Comparison of ENCODE assay signal across 15 cellular contexts in genomic region chr5:15966066-15966640, GRCh38.
"Had no signal": no experiment of that assay in that cellular context is flagged by ENCODE, and none has a peak within 500 bp of the region (broad histone marks: within the 10 kb centered on the region; RNA-seq: fewer than 3 reads in every experiment).

No MANE protein-coding gene starts in this region.

- H3K9me3 Mint-ChIP-seq: activated CD4-positive, alpha-beta memory T cell treated with anti-CD3 and anti-CD28 coated beads, Interleukin-2, amount 10 ng/mL, durations not matched to agents 7 days and 5 days; activated naive CD8-positive, alpha-beta T cell treated with anti-CD3 and anti-CD28 coated beads, Interleukin-2, amount 50 U/mL, for 24 hours; stimulated activated memory B cell treated with anti-CD40 and anti-IgM and Interleukin-4, amounts not matched to agents 10 μg/mL and 1 μg/mL and 100 μg/mL, for 72 hours had no signal

- H3K27me3 Mint-ChIP-seq: activated CD4-positive, alpha-beta memory T cell treated with anti-CD3 and anti-CD28 coated beads, Interleukin-2, amount 10 ng/mL, durations not matched to agents 7 days and 5 days; activated naive CD8-positive, alpha-beta T cell treated with anti-CD3 and anti-CD28 coated beads, Interleukin-2, amount 50 U/mL, for 24 hours; central memory CD8-positive, alpha-beta T cell; dendritic cell treated with granulocyte-macrophage colony-stimulating factor and Interleukin-4, amounts not matched to agents 40 ng/mL and 50 ng/mL, for 4 days; effector memory CD8-positive, alpha-beta T cell; naive thymus-derived CD8-positive, alpha-beta T cell; stimulated activated memory B cell treated with anti-CD40 and anti-IgM and Interleukin-4, amounts not matched to agents 10 μg/mL and 1 μg/mL and 100 μg/mL, for 72 hours had no signal

- H3K36me3 Mint-ChIP-seq: naive thymus-derived CD8-positive, alpha-beta T cell; stimulated activated memory B cell treated with anti-CD40 and anti-IgM and Interleukin-4, amounts not matched to agents 10 μg/mL and 1 μg/mL and 100 μg/mL, for 72 hours had no signal

- DNase-seq: activated CD4-positive, alpha-beta memory T cell treated with anti-CD3 and anti-CD28 coated beads, Interleukin-2, amount 10 ng/mL, durations not matched to agents 7 days and 5 days; activated naive CD4-positive, alpha-beta T cell; activated naive CD8-positive, alpha-beta T cell treated with anti-CD3 and anti-CD28 coated beads, Interleukin-2, amount 50 U/mL, for 24 hours; effector memory CD8-positive, alpha-beta T cell; naive thymus-derived CD8-positive, alpha-beta T cell; spleen; stimulated activated CD4-positive, alpha-beta T cell treated with anti-CD3 and anti-CD28 coated beads, Interleukin-1b, Interleukin-23, amount 100 ng/mL, for 48 hours; T1000; tibial artery; uterus had no signal

- ATAC-seq: activated naive CD8-positive, alpha-beta T cell treated with anti-CD3 and anti-CD28 coated beads, Interleukin-2, amount 50 U/mL, for 24 hours; effector memory CD8-positive, alpha-beta T cell; naive thymus-derived CD8-positive, alpha-beta T cell; stimulated activated memory B cell treated with anti-CD40 and anti-IgM and Interleukin-4, amounts not matched to agents 10 μg/mL and 1 μg/mL and 100 μg/mL, for 72 hours had no signal

- H3K4me3 Mint-ChIP-seq: activated CD4-positive, alpha-beta memory T cell treated with anti-CD3 and anti-CD28 coated beads, Interleukin-2, amount 10 ng/mL, durations not matched to agents 7 days and 5 days; activated naive CD8-positive, alpha-beta T cell treated with anti-CD3 and anti-CD28 coated beads, Interleukin-2, amount 50 U/mL, for 24 hours; activated T-helper 1 cell treated with anti-CD3 and anti-CD28 coated beads, Interleukin-12 subunit alpha, Interleukin-12 subunit beta, Interleukin-2, Interleukin-4 antibody, amounts not matched to agents 30 ng/mL and 10 ng/mL and 1 ng/mL, durations not matched to agents 14 hours and 24 hours and 36 hours; central memory CD8-positive, alpha-beta T cell; dendritic cell treated with granulocyte-macrophage colony-stimulating factor and Interleukin-4, amounts not matched to agents 40 ng/mL and 50 ng/mL, for 4 days; effector memory CD8-positive, alpha-beta T cell; naive thymus-derived CD8-positive, alpha-beta T cell; stimulated activated memory B cell treated with anti-CD40 and anti-IgM and Interleukin-4, amounts not matched to agents 10 μg/mL and 1 μg/mL and 100 μg/mL, for 72 hours had no signal

- H3K4me1 Mint-ChIP-seq: activated CD4-positive, alpha-beta memory T cell treated with anti-CD3 and anti-CD28 coated beads, Interleukin-2, amount 10 ng/mL, durations not matched to agents 7 days and 5 days; activated naive CD8-positive, alpha-beta T cell treated with anti-CD3 and anti-CD28 coated beads, Interleukin-2, amount 50 U/mL, for 24 hours; central memory CD8-positive, alpha-beta T cell; naive thymus-derived CD8-positive, alpha-beta T cell; stimulated activated memory B cell treated with anti-CD40 and anti-IgM and Interleukin-4, amounts not matched to agents 10 μg/mL and 1 μg/mL and 100 μg/mL, for 72 hours had no signal

- H3K27ac Mint-ChIP-seq: activated CD4-positive, alpha-beta memory T cell treated with anti-CD3 and anti-CD28 coated beads, Interleukin-2, amount 10 ng/mL, durations not matched to agents 7 days and 5 days; activated naive CD8-positive, alpha-beta T cell treated with anti-CD3 and anti-CD28 coated beads, Interleukin-2, amount 50 U/mL, for 24 hours; activated T-helper 1 cell treated with anti-CD3 and anti-CD28 coated beads, Interleukin-12 subunit alpha, Interleukin-12 subunit beta, Interleukin-2, Interleukin-4 antibody, amounts not matched to agents 30 ng/mL and 10 ng/mL and 1 ng/mL, durations not matched to agents 14 hours and 24 hours and 36 hours; dendritic cell treated with granulocyte-macrophage colony-stimulating factor and Interleukin-4, amounts not matched to agents 40 ng/mL and 50 ng/mL, for 4 days; effector memory CD8-positive, alpha-beta T cell; naive thymus-derived CD8-positive, alpha-beta T cell; stimulated activated memory B cell treated with anti-CD40 and anti-IgM and Interleukin-4, amounts not matched to agents 10 μg/mL and 1 μg/mL and 100 μg/mL, for 72 hours had no signal

- H3K4me3 ChIP-seq: right atrium auricular region, spleen, tibial artery, uterus had no signal
